Comparison of ENCODE assay signal across 1 cellular context in the genomic region with DNA sequence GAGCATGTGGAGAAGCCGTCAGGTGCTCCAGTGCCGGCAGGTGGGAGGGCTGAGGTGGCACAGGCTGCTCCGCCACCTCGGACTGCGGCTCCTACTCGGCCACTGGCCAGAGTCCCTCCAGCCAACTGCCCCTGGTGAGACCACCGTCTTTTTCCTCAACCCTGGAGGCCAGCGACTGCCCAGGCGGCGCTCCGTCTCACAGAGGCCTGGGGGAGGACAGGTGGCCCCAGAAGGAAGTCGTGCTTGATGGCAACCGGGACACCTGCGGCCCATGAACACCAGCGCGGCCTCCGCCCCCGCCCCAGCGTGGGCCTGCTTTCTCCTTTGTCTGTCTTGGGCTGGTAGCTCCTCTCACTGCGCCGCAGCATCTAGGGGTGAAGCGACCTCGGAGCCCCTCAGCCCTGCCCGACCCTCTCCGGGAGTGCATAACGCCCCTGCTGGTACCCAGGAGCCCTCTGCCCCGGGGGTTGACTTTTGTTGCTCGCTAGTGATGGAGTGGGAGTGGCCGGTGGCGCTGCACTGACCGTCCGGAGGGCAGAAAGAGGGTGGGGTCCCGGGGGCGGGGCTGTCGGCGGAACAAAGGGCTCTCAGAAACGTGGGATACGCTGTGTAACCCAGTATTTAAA.
TF ChIP-seq lines count a peak whose summit lies in the region.

No MANE protein-coding gene starts in this region.

TF ChIP-seq in SK-N-SH, 30 proteins besides CTCF, POLR2A, EP300 and RAD21 (continued from another document):
- TF ChIP-seq, protein P1, sequence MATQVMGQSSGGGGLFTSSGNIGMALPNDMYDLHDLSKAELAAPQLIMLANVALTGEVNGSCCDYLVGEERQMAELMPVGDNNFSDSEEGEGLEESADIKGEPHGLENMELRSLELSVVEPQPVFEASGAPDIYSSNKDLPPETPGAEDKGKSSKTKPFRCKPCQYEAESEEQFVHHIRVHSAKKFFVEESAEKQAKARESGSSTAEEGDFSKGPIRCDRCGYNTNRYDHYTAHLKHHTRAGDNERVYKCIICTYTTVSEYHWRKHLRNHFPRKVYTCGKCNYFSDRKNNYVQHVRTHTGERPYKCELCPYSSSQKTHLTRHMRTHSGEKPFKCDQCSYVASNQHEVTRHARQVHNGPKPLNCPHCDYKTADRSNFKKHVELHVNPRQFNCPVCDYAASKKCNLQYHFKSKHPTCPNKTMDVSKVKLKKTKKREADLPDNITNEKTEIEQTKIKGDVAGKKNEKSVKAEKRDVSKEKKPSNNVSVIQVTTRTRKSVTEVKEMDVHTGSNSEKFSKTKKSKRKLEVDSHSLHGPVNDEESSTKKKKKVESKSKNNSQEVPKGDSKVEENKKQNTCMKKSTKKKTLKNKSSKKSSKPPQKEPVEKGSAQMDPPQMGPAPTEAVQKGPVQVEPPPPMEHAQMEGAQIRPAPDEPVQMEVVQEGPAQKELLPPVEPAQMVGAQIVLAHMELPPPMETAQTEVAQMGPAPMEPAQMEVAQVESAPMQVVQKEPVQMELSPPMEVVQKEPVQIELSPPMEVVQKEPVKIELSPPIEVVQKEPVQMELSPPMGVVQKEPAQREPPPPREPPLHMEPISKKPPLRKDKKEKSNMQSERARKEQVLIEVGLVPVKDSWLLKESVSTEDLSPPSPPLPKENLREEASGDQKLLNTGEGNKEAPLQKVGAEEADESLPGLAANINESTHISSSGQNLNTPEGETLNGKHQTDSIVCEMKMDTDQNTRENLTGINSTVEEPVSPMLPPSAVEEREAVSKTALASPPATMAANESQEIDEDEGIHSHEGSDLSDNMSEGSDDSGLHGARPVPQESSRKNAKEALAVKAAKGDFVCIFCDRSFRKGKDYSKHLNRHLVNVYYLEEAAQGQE (IDR thresholded peaks at IDR 0.05; ENCODE audit: low read depth, low read length) = no peak
- TF ChIP-seq ELF1 (IDR thresholded peaks at IDR 0.05) (no peak), TAF1 (IDR thresholded peaks at IDR 0.05; ENCODE audit: borderline replicate concordance, low read depth, low read length) (0 out of 2 replicates have a peak, but pooled peaks have one; percentile 14), FOXJ3 (CRISPR knock-in tag; IDR thresholded peaks at IDR 0.05) (peak; percentile 60; the same call in 1 of the 2 replicates), SMC3 (IDR thresholded peaks at IDR 0.05; ENCODE audit: low read depth, low read length) (0 out of 2 replicates have a peak, but pooled peaks have one; percentile 2), NFIC (IDR thresholded peaks at IDR 0.05; ENCODE audit: borderline replicate concordance) (no peak)
